Comparison of ENCODE assay signal across 18 cellular contexts in genomic region chr17:4116516-4116915, GRCh38. TPM values are rescaled to one million over a fixed set of nuclear protein-coding genes. Genes with fewer than 3 reads are reported as not detected.
A peak's percentile ranks its signal among the peaks of the same experiment; 100 is the strongest.
DNase-seq lines count a peak whose midpoint lies in the region; ATAC-seq and TF ChIP-seq lines count a peak whose summit lies in the region.
"Had no signal": no experiment of that assay in that cellular context is flagged by ENCODE, and none has a peak within 500 bp of the region (broad histone marks: within the 10 kb centered on the region; RNA-seq: fewer than 3 reads in every experiment).

No MANE protein-coding gene starts in this region.

- peaks cover 16% of the 10 kb centered on the region for H3K36me3 Mint-ChIP-seq in activated naive CD4-positive, alpha-beta T cell treated with anti-CD3 and anti-CD28 coated beads for 36 hours (ENCODE audit: low read depth)
- peaks cover 76% of the 10 kb centered on the region for H3K36me3 Mint-ChIP-seq in activated T-helper 17 cell treated with anti-CD3 and anti-CD28 coated beads, Interleukin-2, amount 50 U/mL, for 72 hours (ENCODE audit: low read depth)
- peaks cover 12% of the 10 kb centered on the region for H3K36me3 Mint-ChIP-seq in progenitor cell of endocrine pancreas (ENCODE audit: insufficient read depth)
- H3K36me3 Mint-ChIP-seq: IgD-negative memory B cell had no signal

- H3K4me3 ChIP-seq in suprapubic skin = no peak overlapping the region
- H3K4me3 ChIP-seq: GM23248, Peyer's patch had no signal

- no peak for TF ChIP-seq POLR2A in suprapubic skin (IDR thresholded peaks at IDR 0.05)

- DNase-seq in activated naive CD4-positive, alpha-beta T cell treated with anti-CD3 and anti-CD28 coated beads for 36 hours = no peak
- DNase-seq in activated naive CD4-positive, alpha-beta T cell (lab: John Stamatoyannopoulos, UW) = no peak
- DNase-seq in iPS DF 19.7 (ENCODE audit: low read depth, low spot score) = peak; percentile 3
- no peak for DNase-seq in progenitor cell of endocrine pancreas (ENCODE audit: low spot score, unreplicated experiment)
- DNase-seq in suprapubic skin (ENCODE audit: low spot score in 2 of 2) = no peak
- DNase-seq: DMS53, GDM1, GM23248, NCI-H1694 treated with DMSO at 0.1 percent for 48 hours, NCI-H2081 treated with DMSO at 0.1 percent for 48 hours, NCI-H510A had no signal

- no peaks in the 10 kb centered on the region for H3K9me3 ChIP-seq in suprapubic skin
- H3K9me3 ChIP-seq: Peyer's patch had no signal

- H3K27ac Mint-ChIP-seq in activated naive CD4-positive, alpha-beta T cell treated with anti-CD3 and anti-CD28 coated beads for 36 hours = peak overlapping the region; percentile 11
- H3K27ac Mint-ChIP-seq in activated T-helper 17 cell treated with anti-CD3 and anti-CD28 coated beads, Interleukin-2, amount 50 U/mL, for 72 hours = peak overlapping the region; percentile 41
- no peak overlapping the region for H3K27ac Mint-ChIP-seq in progenitor cell of endocrine pancreas
- H3K27ac Mint-ChIP-seq: B cell, IgD-negative memory B cell had no signal

- no peaks in the 10 kb centered on the region for H3K4me1 ChIP-seq in suprapubic skin

- no peak for TF ChIP-seq EP300 in suprapubic skin (IDR thresholded peaks at IDR 0.05)

- peaks cover 91% of the 10 kb centered on the region for H3K36me3 ChIP-seq in suprapubic skin

- TF ChIP-seq CTCF in progenitor cell of endocrine pancreas (IDR thresholded peaks at IDR 0.05; ENCODE audit: unreplicated experiment) = peak; percentile 16
- no peak for TF ChIP-seq CTCF in suprapubic skin (IDR thresholded peaks at IDR 0.05)

- CTCF ChIA-PET in activated naive CD4-positive, alpha-beta T cell treated with anti-CD3 and anti-CD28 coated beads for 36 hours (lab: Charles Lee) = no interaction called here

- peaks cover 8% of the 10 kb centered on the region for H3K4me1 Mint-ChIP-seq in activated naive CD4-positive, alpha-beta T cell treated with anti-CD3 and anti-CD28 coated beads for 36 hours (ENCODE audit: low read depth)
- peaks cover 4% of the 10 kb centered on the region for H3K4me1 Mint-ChIP-seq in activated T-helper 17 cell treated with anti-CD3 and anti-CD28 coated beads, Interleukin-2, amount 50 U/mL, for 72 hours
- peaks cover 6% of the 10 kb centered on the region for H3K4me1 Mint-ChIP-seq in progenitor cell of endocrine pancreas (ENCODE audit: low read depth)
- H3K4me1 Mint-ChIP-seq: B cell, CD14-positive monocyte had no signal

- no peaks in the 10 kb centered on the region for H3K27me3 ChIP-seq in suprapubic skin
- H3K27me3 ChIP-seq: Peyer's patch had no signal

- intact Hi-C loops in activated naive CD4-positive, alpha-beta T cell treated with anti-CD3 and anti-CD28 coated beads for 36 hours (cut with micrococcal nuclease) = no loop called here

- no peak overlapping the region for H3K4me3 Mint-ChIP-seq in activated naive CD4-positive, alpha-beta T cell treated with anti-CD3 and anti-CD28 coated beads for 36 hours
- H3K4me3 Mint-ChIP-seq in activated T-helper 17 cell treated with anti-CD3 and anti-CD28 coated beads, Interleukin-2, amount 50 U/mL, for 72 hours = no peak overlapping the region
- H3K4me3 Mint-ChIP-seq in progenitor cell of endocrine pancreas (ENCODE audit: low read depth) = no peak overlapping the region
- H3K4me3 Mint-ChIP-seq: B cell, CD14-positive monocyte had no signal

- 82% methylated on average over 4 of the region's 4 CpGs for WGBS in suprapubic skin

- no peak overlapping the region for H3K27ac ChIP-seq in suprapubic skin
- H3K27ac ChIP-seq: GM23248, Peyer's patch had no signal

- no peaks in the 10 kb centered on the region for H3K9me3 Mint-ChIP-seq in activated naive CD4-positive, alpha-beta T cell treated with anti-CD3 and anti-CD28 coated beads for 36 hours
- no peaks in the 10 kb centered on the region for H3K9me3 Mint-ChIP-seq in activated T-helper 17 cell treated with anti-CD3 and anti-CD28 coated beads, Interleukin-2, amount 50 U/mL, for 72 hours
- H3K9me3 Mint-ChIP-seq in progenitor cell of endocrine pancreas (ENCODE audit: low read depth) = no peaks in the 10 kb centered on the region
- H3K9me3 Mint-ChIP-seq: CD14-positive monocyte, IgD-negative memory B cell had no signal

- H3K27me3 Mint-ChIP-seq in activated naive CD4-positive, alpha-beta T cell treated with anti-CD3 and anti-CD28 coated beads for 36 hours (ENCODE audit: low read depth) = no peaks in the 10 kb centered on the region
- no peaks in the 10 kb centered on the region for H3K27me3 Mint-ChIP-seq in activated T-helper 17 cell treated with anti-CD3 and anti-CD28 coated beads, Interleukin-2, amount 50 U/mL, for 72 hours
- H3K27me3 Mint-ChIP-seq in progenitor cell of endocrine pancreas = no peaks in the 10 kb centered on the region
- H3K27me3 Mint-ChIP-seq: B cell, IgD-negative memory B cell had no signal

- no peak for ATAC-seq in activated T-helper 17 cell treated with anti-CD3 and anti-CD28 coated beads, Interleukin-2, amount 50 U/mL, for 72 hours (replicated peaks)
- ATAC-seq in GM21381 (IDR thresholded peaks at IDR 0.05; ENCODE audit: unreplicated experiment) = no peak
- no peak for ATAC-seq in esophagus mucosa

RNA-seq across cellular contexts. Expression of gene ZZEF1, which starts 26.3 kb away (rescaled TPM):
- total RNA-seq in activated naive CD4-positive, alpha-beta T cell treated with anti-CD3 and anti-CD28 coated beads for 36 hours = 10 to 100 TPM; 35.4 to 37.2 TPM
- total RNA-seq in activated T-helper 17 cell treated with anti-CD3 and anti-CD28 coated beads, Interleukin-2, amount 50 U/mL, for 72 hours = 10 to 100 TPM; 48.1 to 48.2 TPM
- total RNA-seq in progenitor cell of endocrine pancreas (36.4 and 39.2 TPM in 2 replicates), suprapubic skin (100 to 1,000 TPM in 1 of 4 donors, 10 to 100 TPM in 3; 47.5 to 171 (median 81.0) TPM), esophagus mucosa (27.4 TPM)

RNA-seq across cellular contexts. Expression of gene CYB5D2, which starts 26.5 kb away (rescaled TPM):
- 1 to 10 TPM; 7.2 to 8.1 TPM for total RNA-seq in activated naive CD4-positive, alpha-beta T cell treated with anti-CD3 and anti-CD28 coated beads for 36 hours
- total RNA-seq in activated T-helper 17 cell treated with anti-CD3 and anti-CD28 coated beads, Interleukin-2, amount 50 U/mL, for 72 hours = 1 to 10 TPM; 6.6 to 8.4 TPM
- total RNA-seq in progenitor cell of endocrine pancreas (10.7 and 13.0 TPM in 2 replicates), suprapubic skin (10 to 100 TPM; 17.7 to 41.3 (median 28.3) TPM), esophagus mucosa (14.0 TPM)
